ENCODE assay signal across 31 cellular contexts in genomic region chrX:42098897-42099296, GRCh38.
DNase-seq lines count a peak whose midpoint lies in the region; FAIRE-seq and TF ChIP-seq lines count a peak whose summit lies in the region.
"Had no signal": no experiment of that assay in that cellular context is flagged by ENCODE, and none has a peak within 500 bp of the region (broad histone marks: within the 10 kb centered on the region; RNA-seq: fewer than 3 reads in every experiment).

No MANE protein-coding gene starts in this region.

- H3K36me3 ChIP-seq in H1 (ENCODE audit: control insufficient read depth in 2 of 4, insufficient read depth in 4 of 4, low read length in 3 of 4) = no peaks in the 10 kb centered on the region
- H3K36me3 ChIP-seq in uterus = no peaks in the 10 kb centered on the region
- no peaks in the 10 kb centered on the region for H3K36me3 ChIP-seq in OCI-LY7 (ENCODE audit: insufficient read depth, low read length)
- H3K36me3 ChIP-seq: breast epithelium, colonic mucosa had no signal

- H4K20me1 ChIP-seq in H9 (ENCODE audit: control insufficient read depth, insufficient read depth, insufficient read length) = no peaks in the 10 kb centered on the region
- H4K20me1 ChIP-seq in H1 (replicated peaks in 1 of 2; ENCODE audit: control insufficient read depth in 1 of 2, insufficient read depth in 2 of 2, low read length in 2 of 2) = no peaks in the 10 kb centered on the region
- no peaks in the 10 kb centered on the region for H4K20me1 ChIP-seq in OCI-LY7 (ENCODE audit: insufficient read depth, low read length)

- peaks cover 0 to 9% (median 5%) of the 10 kb centered on the region in 3 experiments; a peak in 3 of 7 replicates for H3K36me3 Mint-ChIP-seq in H9 (ENCODE audit: insufficient read depth in 1 of 3, low read depth in 3 of 3)
- H3K36me3 Mint-ChIP-seq: T-cell had no signal

- H3K79me1 ChIP-seq in H9 (ENCODE audit: insufficient read depth, low read depth, low read length, poor library complexity, severe bottlenecking) (no peaks in the 10 kb centered on the region), H1 (ENCODE audit: low read depth, low read length) (no peaks in the 10 kb centered on the region)

- H3K79me2 ChIP-seq in H9 (ENCODE audit: insufficient read depth, low read length) (no peaks in the 10 kb centered on the region), H1 (ENCODE audit: control insufficient read depth in 1 of 2, insufficient read depth in 2 of 2, low read length in 2 of 2) (no peaks in the 10 kb centered on the region), OCI-LY7 (ENCODE audit: insufficient read depth, low read depth, low read length) (no peaks in the 10 kb centered on the region)

- H3K27ac ChIP-seq in H9 (ENCODE audit: insufficient read length, low read depth, low read length) (no peak overlapping the region), H1 (ENCODE audit: low read depth, low read length) (no peak overlapping the region), uterus (no peak overlapping the region), OCI-LY7 (ENCODE audit: low read depth, low read length, poor library complexity, severe bottlenecking) (no peak overlapping the region)
- H3K27ac ChIP-seq: breast epithelium, colonic mucosa, HL-60 had no signal

- H3K4ac ChIP-seq in H9 (ENCODE audit: low read depth, low read length) (no peak overlapping the region), H1 (replicated peaks; ENCODE audit: insufficient read length, low read depth, low read length) (no peak overlapping the region)

- no peaks in the 10 kb centered on the region for H3K27me3 ChIP-seq in H9 (ENCODE audit: insufficient read depth, low read length)
- H3K27me3 ChIP-seq in H1 (replicated peaks in 1 of 4; ENCODE audit: control insufficient read depth in 3 of 4, extremely low read depth in 1 of 4, insufficient read depth in 3 of 4, low read length in 3 of 4) = no peaks in the 10 kb centered on the region
- H3K27me3 ChIP-seq in uterus = no peaks in the 10 kb centered on the region
- H3K27me3 ChIP-seq: colonic mucosa had no signal

- H2AFZ ChIP-seq in H9 (ENCODE audit: low read length) (no peak overlapping the region), H1 (ENCODE audit: low read length) (no peak overlapping the region; the same call in 1 of the 2 replicates), OCI-LY7 (ENCODE audit: low read length) (no peak overlapping the region)

- H2BK20ac ChIP-seq in H9 (ENCODE audit: low read depth, low read length, poor library complexity, severe bottlenecking) = no peak overlapping the region
- no peak overlapping the region for H2BK20ac ChIP-seq in H1 (ENCODE audit: low read length)

- intact Hi-C loops in uterus (cut with DNase I; ENCODE audit: low total_unique reads) = no loop called here
- intact Hi-C loops in OCI-LY7 (cut with micrococcal nuclease; ENCODE audit: unreplicated experiment) = no loop called here

- no peaks in the 10 kb centered on the region for H3K9me2 ChIP-seq in OCI-LY7 (ENCODE audit: insufficient read depth, low read length)

- no peaks in the 10 kb centered on the region; the same call in 1 of the 2 replicates for H3K27me3 Mint-ChIP-seq in H9 (ENCODE audit: low read depth)
- H3K27me3 Mint-ChIP-seq: activated naive CD8-positive, alpha-beta T cell treated with anti-CD3 and anti-CD28 coated beads for 36 hours; effector memory CD8-positive, alpha-beta T cell had no signal

- H3K9me3 Mint-ChIP-seq in H9 = peaks cover 50 to 55% of the 10 kb centered on the region in 2 experiments
- H3K9me3 Mint-ChIP-seq: activated naive CD8-positive, alpha-beta T cell treated with anti-CD3 and anti-CD28 coated beads for 36 hours; activated T-cell treated with anti-CD3 and anti-CD28 coated beads, Interleukin-2, amount 50 U/mL, for 4 hours; effector memory CD8-positive, alpha-beta T cell; nephron; T-cell had no signal

- CTCF ChIA-PET in H1 (lab: Charles Lee; ENCODE audit: partially characterized antibody) (no interaction called here), OCI-LY7 (lab: Charles Lee; ENCODE audit: unreplicated experiment) (no interaction called here)

- H3K9ac ChIP-seq in H9 (ENCODE audit: extremely low read depth, insufficient read length, low read length) (no peak overlapping the region), H1 (replicated peaks in 1 of 4; ENCODE audit: extremely low read depth in 1 of 4, low read depth in 3 of 4, low read length in 3 of 4) (no peak overlapping the region)

- no peak overlapping the region for H3T11ph ChIP-seq in H9 (ENCODE audit: low read length)

- H3K4me3 Mint-ChIP-seq in H9 = no peak overlapping the region
- H3K4me3 Mint-ChIP-seq: activated naive CD8-positive, alpha-beta T cell treated with anti-CD3 and anti-CD28 coated beads for 36 hours; activated T-cell treated with anti-CD3 and anti-CD28 coated beads, Interleukin-2, amount 50 U/mL, for 4 hours; effector memory CD8-positive, alpha-beta T cell; T-cell had no signal

- H3K9me3 ChIP-seq in H9 (ENCODE audit: control insufficient read depth, low read depth, low read length) = no peaks in the 10 kb centered on the region
- H3K9me3 ChIP-seq in H1 (ENCODE audit: insufficient read depth in 2 of 2, low read depth in 1 of 2, low read length in 1 of 2) = no peaks in the 10 kb centered on the region
- no peaks in the 10 kb centered on the region for H3K9me3 ChIP-seq in uterus
- H3K9me3 ChIP-seq in OCI-LY7 (ENCODE audit: low read length) = no peaks in the 10 kb centered on the region
- H3K9me3 ChIP-seq: breast epithelium, colonic mucosa, mucosa of descending colon had no signal

- BruUV-seq in OCI-LY7 (replicated peaks; lab: Mats Ljungman, UMichigan) = no TSS peak

- H2BK12ac ChIP-seq in H9 (ENCODE audit: insufficient read length, low read depth, low read length) (no peak overlapping the region), H1 (ENCODE audit: low read depth, low read length) (no peak overlapping the region; the same call in 1 of the 2 replicates)

- H3K18ac ChIP-seq in H9 (ENCODE audit: insufficient read length, low read depth, low read length) = no peak overlapping the region
- no peak overlapping the region for H3K18ac ChIP-seq in H1 (ENCODE audit: extremely low read depth, low read length)

- no peak for FAIRE-seq in H1 (lab: Jason Lieb, UNC)
- FAIRE-seq: GM12892 had no signal

- H4K5ac ChIP-seq in H9 (ENCODE audit: insufficient read length, low read depth, low read length) = no peak overlapping the region
- no peak overlapping the region for H4K5ac ChIP-seq in H1 (ENCODE audit: insufficient read length, low read depth, low read length)

- no peak overlapping the region for H2AK5ac ChIP-seq in H9 (ENCODE audit: insufficient read length, low read length)
- H2AK5ac ChIP-seq in H1 (ENCODE audit: low read depth, low read length) = no peak overlapping the region

- no peak overlapping the region for H3K14ac ChIP-seq in H9 (ENCODE audit: insufficient read depth, low read length)
- no peak overlapping the region for H3K14ac ChIP-seq in H1 (ENCODE audit: insufficient read length)

- TF ChIP-seq RAD21 in H1 (IDR thresholded peaks at IDR 0.05 in 1 of 2, conservative IDR thresholded peaks at IDR 0.05 in 1 of 2; ENCODE audit: low read depth in 2 of 2, low read length in 2 of 2) = no peak

- no peak overlapping the region for H3K27ac Mint-ChIP-seq in H9
- H3K27ac Mint-ChIP-seq: activated naive CD8-positive, alpha-beta T cell treated with anti-CD3 and anti-CD28 coated beads for 36 hours; effector memory CD8-positive, alpha-beta T cell; nephron; T-cell had no signal

- H3K4me3 ChIP-seq in H1 (ENCODE audit: extremely low read depth in 1 of 4, insufficient read depth in 2 of 4, low read depth in 3 of 4, low read length in 4 of 4) (no peak overlapping the region), uterus (no peak overlapping the region), OCI-LY7 (ENCODE audit: low read depth, low read length, poor library complexity, severe bottlenecking) (no peak overlapping the region)
- H3K4me3 ChIP-seq: breast epithelium, colonic mucosa, mucosa of descending colon, smooth muscle cell had no signal

- H4K91ac ChIP-seq in H9 (ENCODE audit: insufficient read length, low read depth, low read length) = no peak overlapping the region
- no peak overlapping the region for H4K91ac ChIP-seq in H1 (replicated peaks; ENCODE audit: insufficient read length, low read length)

- WGBS in H9 (ENCODE audit: extremely low coverage, insufficient read length, low lambda C conversion rate) = no CpG with 5 or more reads among the region's 11 CpGs
- 81% methylated on average over 8 of the region's 11 CpGs; no CpG with 5 or more reads in 1 of the 2 experiments for WGBS in H1 (ENCODE audit: extremely low coverage in 1 of 2, insufficient coverage in 1 of 2, insufficient read length in 1 of 2, insufficient replicate concordance in 2 of 2, low coverage in 1 of 2, low lambda C conversion rate in 2 of 2, missing lambda C conversion rate in 1 of 2), 2 experiments

- H3K4me2 ChIP-seq in H9 (ENCODE audit: insufficient read depth, insufficient read length, low read length) (no peak overlapping the region), H1 (ENCODE audit: insufficient read depth in 1 of 2, low read depth in 2 of 2, low read length in 2 of 2) (no peak overlapping the region), OCI-LY7 (ENCODE audit: low read length) (no peak overlapping the region)
- H3K4me2 ChIP-seq: smooth muscle cell had no signal

- no peak overlapping the region for H2BK5ac ChIP-seq in H9 (ENCODE audit: insufficient read length, low read length)
- no peak overlapping the region for H2BK5ac ChIP-seq in H1 (ENCODE audit: low read depth, low read length)

- no peak for TF ChIP-seq EP300 in H1 (IDR thresholded peaks at IDR 0.05; ENCODE audit: borderline replicate concordance in 1 of 2, low read depth in 2 of 2, low read length in 2 of 2)

- H4K8ac ChIP-seq in H9 (replicated peaks; ENCODE audit: insufficient read length, low read depth, low read length) (no peak overlapping the region), H1 (ENCODE audit: extremely low read depth, insufficient read depth, low read length) (peak overlapping the region; percentile 79; the same call in 1 of the 2 replicates)

- H2BK15ac ChIP-seq in H9 (ENCODE audit: low read depth, low read length) = no peak overlapping the region
- H2BK15ac ChIP-seq in H1 (ENCODE audit: low read length) = no peak overlapping the region

- TF ChIP-seq CTCF in H9 (conservative IDR thresholded peaks at IDR 0.05) (no peak), H1 (IDR thresholded peaks at IDR 0.05; ENCODE audit: control extremely low read depth in 1 of 3, insufficient read depth in 1 of 3, low read depth in 1 of 3, low read length in 3 of 3) (no peak), uterus (IDR thresholded peaks at IDR 0.05) (no peak), GM10266 (IDR thresholded peaks at IDR 0.05; ENCODE audit: control insufficient read depth, insufficient read depth, low read depth, missing control alignments) (no peak), OCI-LY7 (conservative IDR thresholded peaks at IDR 0.05; ENCODE audit: low read length) (no peak)

- H3K4me1 ChIP-seq in H9 (ENCODE audit: insufficient read depth, low read length) (peaks cover 4% of the 10 kb centered on the region; the same call in 1 of the 2 replicates), H1 (replicated peaks in 1 of 4; ENCODE audit: control insufficient read depth in 3 of 4, insufficient read depth in 4 of 4, low read length in 3 of 4) (peaks cover 0 to under 1% (median 0%) of the 10 kb centered on the region in 4 experiments; a peak in 1 of 7 replicates), uterus (no peaks in the 10 kb centered on the region), OCI-LY7 (ENCODE audit: insufficient read depth, low read length, poor library complexity, severe bottlenecking) (peaks cover 4% of the 10 kb centered on the region)
- H3K4me1 ChIP-seq: breast epithelium, colonic mucosa had no signal

- TF ChIP-seq POLR2A in H1 (IDR thresholded peaks at IDR 0.05; ENCODE audit: control extremely low read depth in 1 of 2, low read depth in 2 of 2, low read length in 2 of 2) (no peak), uterus (IDR thresholded peaks at IDR 0.05) (no peak)

- H2BK120ac ChIP-seq in H9 (ENCODE audit: low read depth, low read length, poor library complexity, severe bottlenecking) (no peak overlapping the region), H1 (replicated peaks; ENCODE audit: low read depth, low read length) (no peak overlapping the region)

- H3K56ac ChIP-seq in H9 (ENCODE audit: insufficient read length, low read depth, low read length) = no peak overlapping the region
- H3K56ac ChIP-seq in H1 (replicated peaks; ENCODE audit: insufficient read length, low read depth, low read length) = no peak overlapping the region

- H3K23me2 ChIP-seq in H9 (ENCODE audit: insufficient read length, low read depth, low read length, poor library complexity, severe bottlenecking) = no peaks in the 10 kb centered on the region
- no peaks in the 10 kb centered on the region for H3K23me2 ChIP-seq in H1 (ENCODE audit: low read depth, low read length)

- POLR2A ChIA-PET in H1 (lab: Charles Lee; ENCODE audit: partially characterized antibody) = no interaction called here
- POLR2A ChIA-PET in OCI-LY7 (lab: Charles Lee) = interaction anchor here (0.6 kb wide), 1 partner anchor 382 kb away, joined by 3 read pairs; no protein-coding TSS in a partner anchor

- H3K4me1 Mint-ChIP-seq in H9 = peaks cover 22% of the 10 kb centered on the region in 2 experiments
- H3K4me1 Mint-ChIP-seq: nephron had no signal

- peak; percentile 35 for DNase-seq in H9
- DNase-seq in NCI-H146 treated with DMSO at 0.1 percent for 48 hours (lab: John Stamatoyannopoulos, UW; ENCODE audit: unreplicated experiment) = peak; percentile 32
- no peak for DNase-seq in H1 (ENCODE audit: low read depth in 1 of 2, low spot score in 2 of 2)
- peak; percentile 10 for DNase-seq in iris pigment epithelial cell (ENCODE audit: low read depth)
- no peak for DNase-seq in uterus
- no peak for DNase-seq in GM10266 (ENCODE audit: extremely low spot score)
- DNase-seq in OCI-LY7 (ENCODE audit: low spot score) = no peak
- DNase-seq in dedifferentiated amniotic fluid mesenchymal stem cell (ENCODE audit: extremely low spot score) = no peak
- DNase-seq: activated CD4-positive, alpha-beta T cell treated with anti-CD3 and anti-CD28 coated beads for 48 hours; activated gamma-delta T cell; activated naive CD8-positive, alpha-beta T cell treated with anti-CD3 and anti-CD28 coated beads for 36 hours; activated T-cell treated with anti-CD3 and anti-CD28 coated beads, Interleukin-2, amount 50 U/mL, for 4 hours; anterior cingulate cortex; C1 segment of cervical spinal cord; colonic mucosa; effector memory CD8-positive, alpha-beta T cell; erythroblast; HCEC 1CT; KG1; MM.1S; mucosa of descending colon; NCI-H1436 treated with DMSO at 0.1 percent for 48 hours; SIG-M5; stimulated activated CD4-positive, alpha-beta T cell treated with anti-CD3 and anti-CD28 coated beads, Interleukin-1b, Interleukin-23, amount 100 ng/mL, for 48 hours; stimulated activated naive CD8-positive, alpha-beta T cell treated with anti-CD3 and anti-CD28 coated beads, Interleukin-15, Interleukin-2, amounts not matched to agents 100 U/mL and 50 U/mL, for 24 hours; T-cell had no signal

- no peak overlapping the region for H3K23ac ChIP-seq in H9 (ENCODE audit: insufficient read length, low read depth, low read length)
- no peak overlapping the region for H3K23ac ChIP-seq in H1 (ENCODE audit: insufficient read length)

Comparison
In these comparisons a context has a peak if more than half of its experiments do, and no peak if none do; other contexts are left out.
1. DNase-seq: peak in H9 (single experiment), NCI-H146 treated with DMSO at 0.1 percent for 48 hours (single experiment) and iris pigment epithelial cell (single experiment); none in H1 (0 of 2), uterus (0 of 2), GM10266 (single experiment), OCI-LY7 (single experiment) and dedifferentiated amniotic fluid mesenchymal stem cell (single experiment).